ENCODE assay signal across 1 cellular context in genomic region chr2:42585779-42586178, GRCh38.
TF ChIP-seq lines count a peak whose summit lies in the region.

No MANE protein-coding gene starts in this region.

TF ChIP-seq in GM23338, 12 proteins besides CTCF, POLR2A, EP300 and RAD21 (continued from another document):
- TF ChIP-seq, protein P1, sequence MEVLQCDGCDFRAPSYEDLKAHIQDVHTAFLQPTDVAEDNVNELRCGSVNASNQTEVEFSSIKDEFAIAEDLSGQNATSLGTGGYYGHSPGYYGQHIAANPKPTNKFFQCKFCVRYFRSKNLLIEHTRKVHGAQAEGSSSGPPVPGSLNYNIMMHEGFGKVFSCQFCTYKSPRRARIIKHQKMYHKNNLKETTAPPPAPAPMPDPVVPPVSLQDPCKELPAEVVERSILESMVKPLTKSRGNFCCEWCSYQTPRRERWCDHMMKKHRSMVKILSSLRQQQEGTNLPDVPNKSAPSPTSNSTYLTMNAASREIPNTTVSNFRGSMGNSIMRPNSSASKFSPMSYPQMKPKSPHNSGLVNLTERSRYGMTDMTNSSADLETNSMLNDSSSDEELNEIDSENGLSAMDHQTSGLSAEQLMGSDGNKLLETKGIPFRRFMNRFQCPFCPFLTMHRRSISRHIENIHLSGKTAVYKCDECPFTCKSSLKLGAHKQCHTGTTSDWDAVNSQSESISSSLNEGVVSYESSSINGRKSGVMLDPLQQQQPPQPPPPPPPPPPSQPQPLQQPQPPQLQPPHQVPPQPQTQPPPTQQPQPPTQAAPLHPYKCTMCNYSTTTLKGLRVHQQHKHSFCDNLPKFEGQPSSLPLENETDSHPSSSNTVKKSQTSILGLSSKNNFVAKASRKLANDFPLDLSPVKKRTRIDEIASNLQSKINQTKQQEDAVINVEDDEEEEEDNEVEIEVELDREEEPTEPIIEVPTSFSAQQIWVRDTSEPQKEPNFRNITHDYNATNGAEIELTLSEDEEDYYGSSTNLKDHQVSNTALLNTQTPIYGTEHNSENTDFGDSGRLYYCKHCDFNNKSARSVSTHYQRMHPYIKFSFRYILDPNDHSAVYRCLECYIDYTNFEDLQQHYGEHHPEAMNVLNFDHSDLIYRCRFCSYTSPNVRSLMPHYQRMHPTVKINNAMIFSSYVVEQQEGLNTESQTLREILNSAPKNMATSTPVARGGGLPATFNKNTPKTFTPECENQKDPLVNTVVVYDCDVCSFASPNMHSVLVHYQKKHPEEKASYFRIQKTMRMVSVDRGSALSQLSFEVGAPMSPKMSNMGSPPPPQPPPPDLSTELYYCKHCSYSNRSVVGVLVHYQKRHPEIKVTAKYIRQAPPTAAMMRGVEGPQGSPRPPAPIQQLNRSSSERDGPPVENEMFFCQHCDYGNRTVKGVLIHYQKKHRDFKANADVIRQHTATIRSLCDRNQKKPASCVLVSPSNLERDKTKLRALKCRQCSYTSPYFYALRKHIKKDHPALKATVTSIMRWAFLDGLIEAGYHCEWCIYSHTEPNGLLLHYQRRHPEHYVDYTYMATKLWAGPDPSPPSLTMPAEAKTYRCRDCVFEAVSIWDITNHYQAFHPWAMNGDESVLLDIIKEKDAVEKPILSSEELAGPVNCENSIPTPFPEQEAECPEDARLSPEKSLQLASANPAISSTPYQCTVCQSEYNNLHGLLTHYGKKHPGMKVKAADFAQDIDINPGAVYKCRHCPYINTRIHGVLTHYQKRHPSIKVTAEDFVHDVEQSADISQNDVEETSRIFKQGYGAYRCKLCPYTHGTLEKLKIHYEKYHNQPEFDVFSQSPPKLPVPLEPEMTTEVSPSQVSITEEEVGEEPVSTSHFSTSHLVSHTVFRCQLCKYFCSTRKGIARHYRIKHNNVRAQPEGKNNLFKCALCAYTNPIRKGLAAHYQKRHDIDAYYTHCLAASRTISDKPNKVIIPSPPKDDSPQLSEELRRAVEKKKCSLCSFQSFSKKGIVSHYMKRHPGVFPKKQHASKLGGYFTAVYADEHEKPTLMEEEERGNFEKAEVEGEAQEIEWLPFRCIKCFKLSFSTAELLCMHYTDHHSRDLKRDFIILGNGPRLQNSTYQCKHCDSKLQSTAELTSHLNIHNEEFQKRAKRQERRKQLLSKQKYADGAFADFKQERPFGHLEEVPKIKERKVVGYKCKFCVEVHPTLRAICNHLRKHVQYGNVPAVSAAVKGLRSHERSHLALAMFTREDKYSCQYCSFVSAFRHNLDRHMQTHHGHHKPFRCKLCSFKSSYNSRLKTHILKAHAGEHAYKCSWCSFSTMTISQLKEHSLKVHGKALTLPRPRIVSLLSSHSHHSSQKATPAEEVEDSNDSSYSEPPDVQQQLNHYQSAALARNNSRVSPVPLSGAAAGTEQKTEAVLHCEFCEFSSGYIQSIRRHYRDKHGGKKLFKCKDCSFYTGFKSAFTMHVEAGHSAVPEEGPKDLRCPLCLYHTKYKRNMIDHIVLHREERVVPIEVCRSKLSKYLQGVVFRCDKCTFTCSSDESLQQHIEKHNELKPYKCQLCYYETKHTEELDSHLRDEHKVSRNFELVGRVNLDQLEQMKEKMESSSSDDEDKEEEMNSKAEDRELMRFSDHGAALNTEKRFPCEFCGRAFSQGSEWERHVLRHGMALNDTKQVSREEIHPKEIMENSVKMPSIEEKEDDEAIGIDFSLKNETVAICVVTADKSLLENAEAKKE (CRISPR knock-in tag; IDR thresholded peaks at IDR 0.05): no peak
- TF ChIP-seq NANOG (IDR thresholded peaks at IDR 0.05; ENCODE audit: borderline replicate concordance) (no peak), ZNF114 (CRISPR knock-in tag; IDR thresholded peaks at IDR 0.05) (no peak), JUNB (IDR thresholded peaks at IDR 0.05; ENCODE audit: unreplicated experiment) (no peak), EZH2phosphoT487 (IDR thresholded peaks at IDR 0.05; ENCODE audit: unreplicated experiment) (no peak), ZNF331 (CRISPR knock-in tag; IDR thresholded peaks at IDR 0.05; ENCODE audit: low read depth) (no peak), EZH2 (IDR thresholded peaks at IDR 0.05; ENCODE audit: low read depth, unreplicated experiment) (no peak), CREB1 (CRISPR knock-in tag; IDR thresholded peaks at IDR 0.05; ENCODE audit: low read depth) (no peak)
- TF ChIP-seq, protein P2, sequence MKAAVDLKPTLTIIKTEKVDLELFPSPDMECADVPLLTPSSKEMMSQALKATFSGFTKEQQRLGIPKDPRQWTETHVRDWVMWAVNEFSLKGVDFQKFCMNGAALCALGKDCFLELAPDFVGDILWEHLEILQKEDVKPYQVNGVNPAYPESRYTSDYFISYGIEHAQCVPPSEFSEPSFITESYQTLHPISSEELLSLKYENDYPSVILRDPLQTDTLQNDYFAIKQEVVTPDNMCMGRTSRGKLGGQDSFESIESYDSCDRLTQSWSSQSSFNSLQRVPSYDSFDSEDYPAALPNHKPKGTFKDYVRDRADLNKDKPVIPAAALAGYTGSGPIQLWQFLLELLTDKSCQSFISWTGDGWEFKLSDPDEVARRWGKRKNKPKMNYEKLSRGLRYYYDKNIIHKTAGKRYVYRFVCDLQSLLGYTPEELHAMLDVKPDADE (IDR thresholded peaks at IDR 0.05): no peak
